Comparison of ENCODE assay signal across 8 cellular contexts in the genomic region with DNA sequence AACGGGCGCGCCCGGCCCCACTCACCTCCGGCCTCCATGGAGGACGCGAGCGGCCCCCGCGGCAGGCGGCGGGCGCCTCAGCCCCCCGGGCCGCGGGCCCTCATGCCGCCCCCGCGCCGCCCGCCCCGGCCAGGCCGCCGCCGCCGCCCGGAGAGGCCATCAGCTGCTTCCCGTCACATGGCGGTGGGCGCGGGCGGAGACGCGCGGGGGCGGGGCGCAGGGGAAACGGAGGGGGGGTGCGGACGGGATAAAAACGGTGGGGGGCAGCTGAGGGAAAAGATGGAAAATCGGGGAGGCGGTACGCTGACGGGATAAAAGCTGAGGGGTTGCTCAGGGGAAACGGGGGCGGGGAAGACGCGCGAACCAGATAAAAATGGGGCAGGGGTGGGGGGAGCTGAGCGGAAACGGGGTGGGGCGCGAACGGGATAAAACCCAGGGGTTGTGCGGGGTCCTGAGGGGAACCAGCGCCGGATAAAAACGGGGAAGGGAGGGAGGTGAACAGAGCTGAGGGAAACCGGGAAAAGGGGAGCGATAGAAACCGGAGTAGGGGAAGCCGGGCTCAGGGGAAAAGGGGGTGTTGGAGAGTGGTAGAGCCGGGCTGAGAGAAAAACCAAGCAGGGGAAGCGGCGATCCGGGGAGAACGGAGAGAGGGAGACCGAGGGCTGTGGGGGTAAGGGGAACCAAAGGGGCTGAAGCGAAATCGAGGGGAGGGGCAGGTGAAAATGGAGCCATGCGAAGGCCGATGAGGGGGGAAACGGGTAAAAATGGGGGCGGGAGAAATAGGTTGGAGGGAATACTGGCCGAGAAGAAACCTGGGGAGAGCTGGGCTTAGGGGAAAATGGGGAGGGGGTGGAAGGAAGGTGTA. TPM values are rescaled to one million over a fixed set of nuclear protein-coding genes. Genes with fewer than 3 reads are reported as not detected.
DNase-seq lines count a peak whose midpoint lies in the region; ATAC-seq and TF ChIP-seq lines count a peak whose summit lies in the region.

A gene (minus strand): TSS at position 169 of the 865 bp plus-strand sequence. CDS start 131 bp downstream, at position 38.

- WGBS in right cardiac atrium, result under 1% methylated on average over 76 of the region's 76 CpGs
- WGBS in psoas muscle, 3 donors, result 1 to 2% (median 2%) methylated on average over 48 to 76 of the region's 76 CpGs
- 1% methylated on average over 52 to 76 of the region's 76 CpGs for WGBS in aorta, 2 donors

- CTCF ChIA-PET in AG04450 (lab: Charles Lee), result interaction anchor here (1.5 kb wide), 1 partner anchor 60 kb away, joined by 3 read pairs; no protein-coding TSS in a partner anchor

- H3K36me3 ChIP-seq in psoas muscle (ENCODE audit: insufficient read depth in 1 of 2, low read depth in 1 of 2) (peaks cover 0 to 2% of the 10 kb centered on the region in 2 donors), aorta (ENCODE audit: control insufficient read depth in 1 of 2, insufficient read depth in 2 of 2, low read length in 1 of 2) (no peaks in the 10 kb centered on the region)

- no peak for DNase-seq in AG04450 (ENCODE audit: low read depth, low spot score)
- no peak for DNase-seq in Jurkat, Clone E6-1 (ENCODE audit: low read depth, low spot score)
- DNase-seq in T-helper 22 cell (ENCODE audit: low read depth), result peak; percentile 38
- no peak for DNase-seq in astrocyte of the cerebellum (ENCODE audit: low read depth)
- peak; percentile 85 to 93 (median 93) for DNase-seq in right cardiac atrium
- peak; percentile 83 for DNase-seq in psoas muscle
- peak; percentile 86 to 95 for DNase-seq in aorta

- in situ Hi-C loops in astrocyte of the cerebellum (cut with HindIII; ENCODE audit: low sequenced_read_pairs), result no loop called here

- intact Hi-C loops in right cardiac atrium (cut with DNase I) (no loop called here), psoas muscle (cut with DNase I) (loop anchor here (5.0 kb wide), 1 partner anchor 41 kb away; a partner anchor contains a TSS), aorta (cut with DNase I) (loop anchor here (5.0 kb wide), 1 partner anchor 41 kb away; a partner anchor contains a TSS)

- peak within 1 kb of the TSS; percentile 93 for H3K27ac ChIP-seq in AG04450 (ENCODE audit: low read depth, low read length)
- peak within 1 kb of the TSS; percentile 99 for H3K27ac ChIP-seq in right cardiac atrium (ENCODE audit: low read length)
- peak within 1 kb of the TSS; percentile 98 for H3K27ac ChIP-seq in psoas muscle
- peak within 1 kb of the TSS; percentile 97 to 100 for H3K27ac ChIP-seq in aorta (ENCODE audit: low read depth in 1 of 2, low read length in 2 of 2)

- ATAC-seq in GM19035 (IDR thresholded peaks at IDR 0.05; ENCODE audit: unreplicated experiment) (peak; percentile 42), right cardiac atrium (peak; percentile 73 to 78), psoas muscle (peak; percentile 69 to 82 (median 77)), aorta (ENCODE audit: low FRiP score) (peak; percentile 82)

- H3K9me3 ChIP-seq in AG04450 (ENCODE audit: control insufficient read depth, insufficient read depth, low read length) (no peaks in the 10 kb centered on the region), right cardiac atrium (ENCODE audit: control insufficient read depth, low read length) (no peaks in the 10 kb centered on the region), psoas muscle (no peaks in the 10 kb centered on the region), aorta (ENCODE audit: control insufficient read depth, low read length) (no peaks in the 10 kb centered on the region)

- H3K4me1 ChIP-seq in right cardiac atrium (ENCODE audit: control insufficient read depth, insufficient read depth, low read length) (no peaks in the 10 kb centered on the region), psoas muscle (peaks cover 21% of the 10 kb centered on the region), aorta (ENCODE audit: control insufficient read depth in 1 of 2, insufficient read depth in 2 of 2, low read length in 2 of 2) (no peaks in the 10 kb centered on the region)

- TF ChIP-seq CTCF in AG04450 (IDR thresholded peaks at IDR 0.05; ENCODE audit: low read depth, low read length) (no peak), astrocyte of the cerebellum (IDR thresholded peaks at IDR 0.05; ENCODE audit: low read depth, low read length, missing control alignments) (no peak), psoas muscle (IDR thresholded peaks at IDR 0.05) (no peak)

- H3K4me3 ChIP-seq in AG04450 (ENCODE audit: low read depth, low read length) (peak within 1 kb of the TSS; percentile 69), astrocyte of the cerebellum (ENCODE audit: low read depth, low read length) (peak within 1 kb of the TSS; percentile 83), right cardiac atrium (ENCODE audit: low read length) (peak within 1 kb of the TSS; percentile 100), psoas muscle (peak within 1 kb of the TSS; percentile 96), aorta (ENCODE audit: low read length in 2 of 2) (peak within 1 kb of the TSS; percentile 99 to 100)
- peak within 1 kb of the TSS; percentile 82 for H3K4me3 ChIP-seq in Jurkat, Clone E6-1 (ENCODE audit: low read length)

- POLR2A ChIA-PET in AG04450 (lab: Yijun Ruan, JAX), result interaction anchor here (0.6 to 1.2 kb wide), 6 partner anchors 10 to 75 kb away, joined by 3 to 6 read pairs (median 5); a partner anchor contains a TSS

- H3K27me3 ChIP-seq in AG04450 (ENCODE audit: control insufficient read depth, insufficient read depth, low read length), result no peaks in the 10 kb centered on the region
- H3K27me3 ChIP-seq in right cardiac atrium (ENCODE audit: control insufficient read depth, insufficient read depth), result no peaks in the 10 kb centered on the region
- no peaks in the 10 kb centered on the region for H3K27me3 ChIP-seq in psoas muscle (ENCODE audit: insufficient read depth in 3 of 3, low read length in 2 of 3)
- H3K27me3 ChIP-seq in aorta (ENCODE audit: control insufficient read depth in 1 of 2, insufficient read depth in 2 of 2, low read length in 1 of 2), result no peaks in the 10 kb centered on the region

RNA-seq across cellular contexts. Expression of the gene that starts here (rescaled TPM):
- 111 and 126 TPM in 2 replicates for polyA plus RNA-seq in AG04450 (2011; rRNA removed)
- 292 and 323 TPM in 2 replicates for polyA minus RNA-seq in AG04450 (2011; rRNA and poly(A)+ RNA removed)
- 70.4 TPM for polyA plus RNA-seq in Jurkat, Clone E6-1 (2012; ENCODE audit: insufficient read depth, insufficient read length)
- 10 to 100 TPM; 71.9 to 79.2 (median 72.8) TPM for total RNA-seq in right cardiac atrium
- polyA plus RNA-seq in right cardiac atrium, result 40.6 TPM
- 10 to 100 TPM; 74.4 to 96.4 (median 83.4) TPM for total RNA-seq in psoas muscle
- 100 to 1,000 TPM in 2 of 3 donors, 10 to 100 TPM in 1; 63.8 to 113 (median 110) TPM for polyA plus RNA-seq in psoas muscle
- 10 to 100 TPM; 61.2 to 97.3 TPM for total RNA-seq in aorta
- 10 to 100 TPM; 41.1 to 77.4 TPM for polyA plus RNA-seq in aorta

Comparison
In these comparisons a context has a peak if more than half of its experiments do, and no peak if none do; other contexts are left out.
1. DNase-seq: peak in T-helper 22 cell (single experiment), right cardiac atrium (3 of 3), psoas muscle (2 of 2) and aorta (2 of 2); none in AG04450 (single experiment), Jurkat, Clone E6-1 (single experiment) and astrocyte of the cerebellum (single experiment).
2. intact Hi-C loops: an anchor here in psoas muscle (5.0 kb wide) and aorta (5.0 kb wide); none called in right cardiac atrium.
3. Peak in every context shown above with its lines, with median percentiles within 50 percentile points of each other: H3K27ac ChIP-seq, H3K4me3 ChIP-seq and ATAC-seq.